In genomic region chr20:23059831-23060230, GRCh38 we compare ENCODE assay signal across 34 cellular contexts. TPM values are rescaled to one million over a fixed set of nuclear protein-coding genes. Genes with fewer than 3 reads are reported as not detected.
A peak's percentile ranks its signal among the peaks of the same experiment; 100 is the strongest.
DNase-seq lines count a peak whose midpoint lies in the region; ATAC-seq, FAIRE-seq and TF ChIP-seq lines count a peak whose summit lies in the region.
"Had no signal": no experiment of that assay in that cellular context is flagged by ENCODE, and none has a peak within 500 bp of the region (broad histone marks: within the 10 kb centered on the region; RNA-seq: fewer than 3 reads in every experiment).

No MANE protein-coding gene starts in this region.

- no peak overlapping the region for H3K9ac ChIP-seq in BLaER1
- H3K9ac ChIP-seq: KMS-11 had no signal

- peak; percentile 10 to 24 for DNase-seq in Kasumi-1 (lab: John Stamatoyannopoulos, UW)
- DNase-seq in bronchial epithelial cell (ENCODE audit: low read depth), result no peak
- DNase-seq in myocyte (ENCODE audit: low read depth), result peak; percentile 63
- no peak for DNase-seq in transverse colon
- no peak for DNase-seq in cerebellum (ENCODE audit: low spot score)
- no peak for DNase-seq in hepatocyte (ENCODE audit: low spot score)
- DNase-seq: activated CD4-positive, alpha-beta T cell treated with anti-CD3 and anti-CD28 coated beads for 48 hours; activated gamma-delta T cell treated with Interleukin-2 at 50 U/mL for 16 hours; activated naive CD8-positive, alpha-beta T cell treated with anti-CD3 and anti-CD28 coated beads, Interleukin-2, amount 50 U/mL, for 24 hours; activated T-cell treated with anti-CD3 and anti-CD28 coated beads, Interleukin-2, amount 50 U/mL, for 1 hour; body of pancreas; CD8-positive, alpha-beta T cell; head of caudate nucleus; kidney glomerular epithelial cell; NCI-H1092; NCI-H187; NCI-H526; PC-9; psoas muscle; SHP77; sigmoid colon; stimulated activated naive CD4-positive, alpha-beta T cell; uterus had no signal

- ATAC-seq in GM19467 (IDR thresholded peaks at IDR 0.05; ENCODE audit: unreplicated experiment), result no peak
- ATAC-seq: activated naive CD8-positive, alpha-beta T cell treated with anti-CD3 and anti-CD28 coated beads, Interleukin-2, amount 50 U/mL, for 24 hours; body of pancreas; CD8-positive, alpha-beta T cell; psoas muscle had no signal

- in situ Hi-C loops in transverse colon (cut with MboI; ENCODE audit: low pct_ligation_motif_present in 1 of 4, low pct_unique_long_range_greater_than_20kb in 1 of 4, low sequenced_read_pairs in 3 of 4), result no loop called here

- TF ChIP-seq CTCF in bronchial epithelial cell (IDR thresholded peaks at IDR 0.05; ENCODE audit: insufficient read depth, low read length, severe bottlenecking) (no peak), transverse colon (IDR thresholded peaks at IDR 0.05) (no peak), hepatocyte (IDR thresholded peaks at IDR 0.05; ENCODE audit: poor library complexity) (no peak)

- H3K4me3 ChIP-seq in BLaER1 (no peak overlapping the region), bronchial epithelial cell (ENCODE audit: low read depth, low read length) (no peak overlapping the region), transverse colon (no peak overlapping the region), hepatocyte (no peak overlapping the region)
- H3K4me3 ChIP-seq: body of pancreas, PC-9, psoas muscle, sigmoid colon, suprapubic skin, uterus had no signal

- H3K27ac ChIP-seq in BLaER1 (no peak overlapping the region), transverse colon (no peak overlapping the region), hepatocyte (no peak overlapping the region)
- H3K27ac ChIP-seq: body of pancreas, epithelial cell of prostate, KMS-11, PC-9, psoas muscle, sigmoid colon, suprapubic skin, uterus, VCaP had no signal

- H3K4me2 ChIP-seq in BLaER1, result peak overlapping the region; percentile 70
- no peak overlapping the region for H3K4me2 ChIP-seq in hepatocyte
- H3K4me2 ChIP-seq: KMS-11, PC-9 had no signal

- WGBS in transverse colon (ENCODE audit: low coverage in 1 of 2), 2 donors, result 23 to 26% methylated on average over 2 to 3 of the region's 3 CpGs
- WGBS in hepatocyte (ENCODE audit: low lambda C conversion rate, missing lambda C conversion rate), result 52% methylated on average over 3 of the region's 3 CpGs

- TF ChIP-seq EP300 in transverse colon (IDR thresholded peaks at IDR 0.05; ENCODE audit: low read depth), result no peak

- peak; percentile 40 for FAIRE-seq in bronchial epithelial cell (lab: Jason Lieb, UNC)
- FAIRE-seq: A204.1, G401.6 had no signal

- H3K9me3 ChIP-seq in BLaER1, result peaks cover 7% of the 10 kb centered on the region
- no peaks in the 10 kb centered on the region for H3K9me3 ChIP-seq in transverse colon
- H3K9me3 ChIP-seq in hepatocyte (ENCODE audit: low read depth), result no peaks in the 10 kb centered on the region
- H3K9me3 ChIP-seq: body of pancreas, psoas muscle, suprapubic skin, uterus had no signal

- H3K4me1 ChIP-seq in BLaER1, result peaks cover 44% of the 10 kb centered on the region
- peaks cover 5 to 23% (median 7%) of the 10 kb centered on the region in 4 donors for H3K4me1 ChIP-seq in transverse colon
- peaks cover 25% of the 10 kb centered on the region for H3K4me1 ChIP-seq in hepatocyte (ENCODE audit: insufficient read depth)

- intact Hi-C loops in transverse colon (cut with DNase I; ENCODE audit: low total_unique reads), result no loop called here

- H3K79me2 ChIP-seq in hepatocyte, result no peaks in the 10 kb centered on the region

- H3K9me2 ChIP-seq in hepatocyte (replicated peaks; ENCODE audit: insufficient read depth), result no peaks in the 10 kb centered on the region

- no peak overlapping the region for H2AFZ ChIP-seq in hepatocyte
- H2AFZ ChIP-seq: PC-9 had no signal

- H4K20me1 ChIP-seq in BLaER1 (no peaks in the 10 kb centered on the region), hepatocyte (ENCODE audit: insufficient read depth, poor library complexity, severe bottlenecking) (no peaks in the 10 kb centered on the region)

- TF ChIP-seq POLR2A in transverse colon (IDR thresholded peaks at IDR 0.05), result no peak

- no peaks in the 10 kb centered on the region for H3K27me3 ChIP-seq in BLaER1
- H3K27me3 ChIP-seq in bronchial epithelial cell (ENCODE audit: control insufficient read depth, insufficient read depth, low read length), result no peaks in the 10 kb centered on the region
- no peaks in the 10 kb centered on the region for H3K27me3 ChIP-seq in transverse colon
- H3K27me3 ChIP-seq in hepatocyte, result no peaks in the 10 kb centered on the region
- H3K27me3 ChIP-seq: body of pancreas, sigmoid colon, suprapubic skin, uterus had no signal

- H3K36me3 ChIP-seq in BLaER1, result no peaks in the 10 kb centered on the region
- H3K36me3 ChIP-seq in bronchial epithelial cell (ENCODE audit: control insufficient read depth, insufficient read depth, low read length), result no peaks in the 10 kb centered on the region
- H3K36me3 ChIP-seq in transverse colon, result no peaks in the 10 kb centered on the region
- H3K36me3 ChIP-seq in hepatocyte (replicated peaks; ENCODE audit: insufficient read depth, low read depth), result no peaks in the 10 kb centered on the region
- H3K36me3 ChIP-seq: sigmoid colon, suprapubic skin, uterus had no signal

RNA-seq across cellular contexts. Expression of gene THBD, which starts 10.4 kb away (rescaled TPM):
- total RNA-seq in bronchial epithelial cell (12.6 and 21.4 TPM in 2 replicates), myocyte (14.2 and 17.9 TPM in 2 replicates), transverse colon (10 to 100 TPM in 3 of 4 donors, 1 to 10 TPM in 1; 7.8 to 30.3 (median 18.6) TPM), cerebellum (2.7 TPM), hepatocyte (30.8 and 50.1 TPM in 2 replicates)
- polyA plus RNA-seq in myocyte (2012), result 5.6 TPM
- polyA plus RNA-seq in hepatocyte, result 79.6 and 88.1 TPM in 2 replicates
- total RNA-seq: activated CD8-positive, alpha-beta memory T cell treated with anti-CD3 and anti-CD28 coated beads for 36 hours had no signal

RNA-seq across cellular contexts. Expression of gene SSTR4, which starts 24.7 kb away (rescaled TPM):
- total RNA-seq in bronchial epithelial cell (not detected in 2 replicates), myocyte (not detected in 2 replicates), transverse colon (not detected), cerebellum (0.54 TPM), hepatocyte (0.24 and 0.53 TPM in 2 replicates)
- not detected for polyA plus RNA-seq in myocyte (2012)
- polyA plus RNA-seq in hepatocyte, result 0.60 TPM in 1 of 2 replicates, not detected in the other
- total RNA-seq: activated CD8-positive, alpha-beta memory T cell treated with anti-CD3 and anti-CD28 coated beads for 36 hours; body of pancreas; CD8-positive, alpha-beta T cell; chondrocyte; lung microvascular endothelial cell; PC-9; psoas muscle; sigmoid colon; suprapubic skin; uterus had no signal
- polyA plus RNA-seq: psoas muscle had no signal

RNA-seq across cellular contexts. Expression of gene CD93, which starts 26.3 kb away (rescaled TPM):
- total RNA-seq in bronchial epithelial cell (under 0.01 and 0.13 TPM in 2 replicates), myocyte (not detected in 2 replicates), transverse colon (10 to 100 TPM in 1 of 4 donors, 1 to 10 TPM in 3; 6.3 to 14.3 (median 7.9) TPM), cerebellum (15.9 TPM), hepatocyte (2.1 and 4.1 TPM in 2 replicates)
- polyA plus RNA-seq in myocyte (2012), result not detected
- polyA plus RNA-seq in hepatocyte, result 0.07 and 0.17 TPM in 2 replicates

Comparison
In these comparisons a context has a peak if more than half of its experiments do, and no peak if none do; other contexts are left out.
1. DNase-seq: peak in Kasumi-1 (2 of 2) and myocyte (single experiment); none in bronchial epithelial cell (single experiment), transverse colon (single experiment), cerebellum (single experiment) and hepatocyte (single experiment).